In the genomic region with DNA sequence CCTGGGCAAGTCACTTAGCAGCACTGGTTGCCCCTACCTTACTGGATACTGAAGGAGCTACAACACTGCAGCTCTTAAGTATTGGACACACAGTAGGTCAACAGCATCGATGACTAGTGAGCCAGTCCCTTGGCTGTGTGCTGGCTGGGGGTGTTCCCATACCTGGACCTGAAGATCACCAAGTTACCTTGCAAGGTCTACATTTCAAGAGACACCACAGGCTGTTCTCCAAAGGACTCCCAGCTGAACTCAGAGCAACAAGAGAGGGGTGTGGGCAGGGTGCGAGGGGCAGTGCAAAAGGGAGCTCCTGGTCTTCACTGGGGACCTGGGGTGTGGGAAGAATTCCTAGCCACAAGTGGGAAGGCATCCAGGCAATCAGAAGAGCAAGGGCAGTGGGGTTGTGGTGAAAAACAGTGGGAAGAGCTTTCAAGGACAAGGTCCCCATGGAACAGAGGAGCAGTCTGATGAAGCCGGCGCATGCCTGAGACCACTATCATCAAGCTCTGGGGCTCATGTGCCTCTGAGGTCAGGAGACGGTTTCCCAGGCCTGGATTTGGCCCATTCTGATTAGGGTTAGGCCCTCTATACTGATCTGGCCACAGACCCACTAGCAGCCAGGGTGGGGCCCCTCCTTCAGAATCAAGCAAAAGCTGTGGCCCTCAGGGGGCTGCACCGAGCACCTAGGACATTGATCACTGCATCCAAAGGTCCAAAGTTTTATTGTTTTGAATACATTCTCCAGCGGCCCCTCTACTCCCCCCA, we compare ENCODE assay signal across 6 cellular contexts. TPM values are rescaled to one million over a fixed set of nuclear protein-coding genes. Genes with fewer than 3 reads are reported as not detected.
DNase-seq lines count a peak whose midpoint lies in the region; ATAC-seq and TF ChIP-seq lines count a peak whose summit lies in the region.

No MANE protein-coding gene starts in this region.

- DNase-seq in activated naive CD4-positive, alpha-beta T cell treated with anti-CD3 and anti-CD28 coated beads, Interleukin-2, amount 50 U/mL, for 72 hours (ENCODE audit: low spot score in 2 of 2), result no peak
- DNase-seq in activated naive CD4-positive, alpha-beta T cell treated with Interleukin-2 at 50 U/mL for 16 hours, result no peak
- DNase-seq in fibroblast of mammary gland (ENCODE audit: low read depth), result peak; percentile 70
- DNase-seq in tibial artery, result no peak
- DNase-seq in thyroid gland, result no peak
- no peak for DNase-seq in NCI-H2029 treated with DMSO at 0.1 percent for 48 hours (lab: John Stamatoyannopoulos, UW)

- peaks cover 0 to 23% (median 21%) of the 10 kb centered on the region in 3 donors for H3K36me3 ChIP-seq in tibial artery
- peaks cover 0 to 12% of the 10 kb centered on the region in 2 donors for H3K36me3 ChIP-seq in thyroid gland

- H3K27me3 ChIP-seq in tibial artery, result no peaks in the 10 kb centered on the region
- no peaks in the 10 kb centered on the region for H3K27me3 ChIP-seq in thyroid gland

- H3K4me1 ChIP-seq in tibial artery (peaks cover 3 to 69% (median 53%) of the 10 kb centered on the region in 4 donors), thyroid gland (peaks cover 19 to 53% of the 10 kb centered on the region in 2 donors)

- H3K4me3 ChIP-seq in fibroblast of mammary gland (ENCODE audit: control insufficient read depth, low read depth, low read length) (no peak overlapping the region), tibial artery (no peak overlapping the region), thyroid gland (replicated peaks in 1 of 3) (no peak overlapping the region)

- intact Hi-C loops in tibial artery (cut with DNase I; ENCODE audit: low total_unique reads), result loop anchor here (2.0 kb wide), 2 partner anchors 32 to 48 kb away; no protein-coding TSS in a partner anchor
- intact Hi-C loops in thyroid gland (cut with DNase I), result loop anchor here (5.0 kb wide), 1 partner anchor 50 kb away; no protein-coding TSS in a partner anchor

- H3K36me3 Mint-ChIP-seq in activated naive CD4-positive, alpha-beta T cell treated with anti-CD3 and anti-CD28 coated beads, Interleukin-2, amount 50 U/mL, for 72 hours, result peaks cover 14 to 15% of the 10 kb centered on the region in 2 donors

- no peak for ATAC-seq in activated naive CD4-positive, alpha-beta T cell treated with anti-CD3 and anti-CD28 coated beads, Interleukin-2, amount 50 U/mL, for 72 hours

- no peak for TF ChIP-seq POLR2A in thyroid gland (IDR thresholded peaks at IDR 0.05)

- H3K27ac Mint-ChIP-seq in activated naive CD4-positive, alpha-beta T cell treated with anti-CD3 and anti-CD28 coated beads, Interleukin-2, amount 50 U/mL, for 72 hours, result peak overlapping the region; percentile 39 to 93

- H3K27ac ChIP-seq in tibial artery (peak overlapping the region; percentile 86 to 94), thyroid gland (peak overlapping the region in 1 of 3 donors; percentile 17)

- WGBS in thyroid gland, 2 donors, result 84 to 87% methylated on average over 7 of the region's 7 CpGs

- H3K9me3 ChIP-seq in tibial artery (no peaks in the 10 kb centered on the region), thyroid gland (no peaks in the 10 kb centered on the region)

- TF ChIP-seq CTCF in fibroblast of mammary gland (conservative IDR thresholded peaks at IDR 0.05; ENCODE audit: control insufficient read depth, insufficient read depth, low read depth, low read length), result no peak
- no peak for TF ChIP-seq CTCF in tibial artery (IDR thresholded peaks at IDR 0.05)
- no peak for TF ChIP-seq CTCF in thyroid gland (IDR thresholded peaks at IDR 0.05)

- H3K9me3 Mint-ChIP-seq in activated naive CD4-positive, alpha-beta T cell treated with anti-CD3 and anti-CD28 coated beads, Interleukin-2, amount 50 U/mL, for 72 hours, result no peaks in the 10 kb centered on the region

RNA-seq across cellular contexts. Expression of a gene that starts 4.6 kb away (rescaled TPM):
- total RNA-seq in activated naive CD4-positive, alpha-beta T cell treated with anti-CD3 and anti-CD28 coated beads, Interleukin-2, amount 50 U/mL, for 72 hours, result 10 to 100 TPM; 38.1 to 39.5 TPM
- total RNA-seq in thyroid gland, result 10 to 100 TPM; 19.1 to 32.6 (median 24.6) TPM

RNA-seq across cellular contexts. Expression of a gene that starts 7.9 kb away (rescaled TPM):
- 10 to 100 TPM; 48.8 to 67.8 TPM for total RNA-seq in activated naive CD4-positive, alpha-beta T cell treated with anti-CD3 and anti-CD28 coated beads, Interleukin-2, amount 50 U/mL, for 72 hours
- total RNA-seq in thyroid gland, result 10 to 100 TPM; 27.5 to 50.2 (median 39.2) TPM

RNA-seq across cellular contexts. Expression of a gene that starts 22.0 kb away (rescaled TPM):
- total RNA-seq in activated naive CD4-positive, alpha-beta T cell treated with anti-CD3 and anti-CD28 coated beads, Interleukin-2, amount 50 U/mL, for 72 hours, result 10 to 100 TPM; 87.7 to 90.6 TPM
- total RNA-seq in thyroid gland, result 10 to 100 TPM; 50.6 to 98.3 (median 56.9) TPM

RNA-seq across cellular contexts. Expression of a gene that starts 26.9 kb away (rescaled TPM):
- 10 to 100 TPM; 13.2 to 14.5 TPM for total RNA-seq in activated naive CD4-positive, alpha-beta T cell treated with anti-CD3 and anti-CD28 coated beads, Interleukin-2, amount 50 U/mL, for 72 hours
- total RNA-seq in thyroid gland, result 1 to 10 TPM; 4.6 to 7.9 (median 6.8) TPM

RNA-seq across cellular contexts. Expression of a gene that starts 29.6 kb away (rescaled TPM):
- total RNA-seq in activated naive CD4-positive, alpha-beta T cell treated with anti-CD3 and anti-CD28 coated beads, Interleukin-2, amount 50 U/mL, for 72 hours, result 10 to 100 TPM; 28.7 to 39.3 TPM
- total RNA-seq in thyroid gland, result 10 to 100 TPM; 46.1 to 55.8 (median 50.2) TPM
